ENCODE assay signal across 35 cellular contexts in the genomic region with DNA sequence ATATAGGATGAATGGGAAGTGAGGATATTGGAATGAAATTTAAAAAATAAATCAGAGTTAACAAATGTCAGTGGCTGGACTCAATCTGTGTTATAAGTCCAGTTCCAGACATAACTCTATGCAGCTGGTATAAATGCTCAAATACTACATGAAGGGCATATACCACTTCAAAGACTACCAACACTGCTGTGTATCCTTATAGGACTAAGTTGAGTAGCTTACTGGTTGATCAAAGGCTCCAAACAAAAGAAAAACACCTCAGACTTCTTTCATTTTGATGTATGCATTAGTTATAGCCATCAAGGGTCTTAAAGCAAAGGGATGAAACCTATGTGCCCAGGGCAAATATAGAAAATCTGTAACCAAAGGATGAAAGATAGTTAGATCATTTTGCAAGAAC.
"Had no signal": no experiment of that assay in that cellular context is flagged by ENCODE, and none has a peak within 500 bp of the region (broad histone marks: within the 10 kb centered on the region; RNA-seq: fewer than 3 reads in every experiment).

No MANE protein-coding gene starts in this region.

- H3K27ac Mint-ChIP-seq: activated B cell treated with CpG ODN at 0.5 μM for 24 hours; activated CD4-positive, alpha-beta memory T cell treated with anti-CD3 and anti-CD28 coated beads, Interleukin-2, amount 10 ng/mL, durations not matched to agents 7 days and 5 days; activated CD4-positive, alpha-beta T cell treated with anti-CD3 and anti-CD28 coated beads for 36 hours; activated CD4-positive, alpha-beta T cell treated with anti-CD3 and anti-CD28 coated beads, Interleukin-2, amount 10 ng/mL, durations not matched to agents 7 days and 5 days; activated CD8-positive, alpha-beta memory T cell treated with anti-CD3 and anti-CD28 coated beads, Interleukin-2, amount 10 ng/mL, durations not matched to agents 7 days and 5 days; activated CD8-positive, alpha-beta T cell treated with anti-CD3 and anti-CD28 coated beads, Interleukin-2, amount 10 ng/mL, durations not matched to agents 7 days and 5 days; activated naive CD4-positive, alpha-beta T cell treated with anti-CD3 and anti-CD28 coated beads for 36 hours; activated naive CD4-positive, alpha-beta T cell treated with anti-CD3 and anti-CD28 coated beads, Interleukin-2, amount 50 U/mL, for 24 hours; activated naive CD8-positive, alpha-beta T cell; activated naive CD8-positive, alpha-beta T cell treated with anti-CD3 and anti-CD28 coated beads, Interleukin-2, amount 50 U/mL, for 24 hours; activated T-cell treated with anti-CD3 and anti-CD28 coated beads, Interleukin-2, amount 50 U/mL, for 24 hours; activated T-helper 2 cell treated with anti-CD3 and anti-CD28 coated beads, Interferon-gamma antibody, Interleukin-2, Interleukin-4, amounts not matched to agents 10 μg/mL and 5 μg/mL and 100 μg/mL, durations not matched to agents 14 hours and 24 hours and 36 hours; brain; T-helper 1 cell treated with Interleukin-12 subunit alpha and Interleukin-12 subunit beta and Interleukin-4 antibody, amounts not matched to agents 30 μg/mL and 1 μg/mL, for 36 hours; T-helper 2 cell treated with Interferon-gamma antibody and Interleukin-4, amounts not matched to agents 5 μg/mL and 100 μg/mL, for 36 hours had no signal

- H3K27me3 ChIP-seq: ascending aorta, cardiac muscle cell had no signal

- H3K27me3 Mint-ChIP-seq: activated B cell treated with CpG ODN at 0.5 μM for 24 hours; activated CD4-positive, alpha-beta memory T cell treated with anti-CD3 and anti-CD28 coated beads, Interleukin-2, amount 10 ng/mL, durations not matched to agents 7 days and 5 days; activated CD4-positive, alpha-beta T cell treated with anti-CD3 and anti-CD28 coated beads for 36 hours; activated CD4-positive, alpha-beta T cell treated with anti-CD3 and anti-CD28 coated beads, Interleukin-2, amount 10 ng/mL, durations not matched to agents 7 days and 5 days; activated CD8-positive, alpha-beta memory T cell treated with anti-CD3 and anti-CD28 coated beads, Interleukin-2, amount 10 ng/mL, durations not matched to agents 7 days and 5 days; activated naive CD4-positive, alpha-beta T cell treated with anti-CD3 and anti-CD28 coated beads, Interleukin-2, amount 50 U/mL, for 24 hours; activated naive CD8-positive, alpha-beta T cell; activated naive CD8-positive, alpha-beta T cell treated with anti-CD3 and anti-CD28 coated beads, Interleukin-2, amount 10 ng/mL, durations not matched to agents 7 days and 5 days; activated naive CD8-positive, alpha-beta T cell treated with anti-CD3 and anti-CD28 coated beads, Interleukin-2, amount 50 U/mL, for 24 hours; activated T-cell treated with anti-CD3 and anti-CD28 coated beads, Interleukin-2, amount 50 U/mL, for 24 hours; brain; central memory CD8-positive, alpha-beta T cell had no signal

- DNase-seq: activated B cell treated with CpG ODN at 0.5 μM for 24 hours; activated CD4-positive, alpha-beta memory T cell treated with anti-CD3 and anti-CD28 coated beads, Interleukin-2, amount 10 ng/mL, durations not matched to agents 7 days and 5 days; activated CD4-positive, alpha-beta T cell treated with anti-CD3 and anti-CD28 coated beads for 1 hour; activated CD4-positive, alpha-beta T cell treated with anti-CD3 and anti-CD28 coated beads for 36 hours; activated CD4-positive, alpha-beta T cell treated with anti-CD3 and anti-CD28 coated beads for 48 hours; activated CD4-positive, alpha-beta T cell treated with anti-CD3 and anti-CD28 coated beads, Interleukin-2, amount 10 ng/mL, durations not matched to agents 7 days and 5 days; activated CD4-positive, alpha-beta T cell treated with anti-CD3 and anti-CD28 coated beads, Interleukin-2, amount 50 U/mL, for 48 hours; activated CD8-positive, alpha-beta memory T cell treated with anti-CD3 and anti-CD28 coated beads for 24 hours; activated CD8-positive, alpha-beta memory T cell treated with anti-CD3 and anti-CD28 coated beads, Interleukin-2, amount 10 ng/mL, durations not matched to agents 7 days and 5 days; activated CD8-positive, alpha-beta memory T cell treated with anti-CD3 and anti-CD28 coated beads, Interleukin-2, amount 50 U/mL, for 48 hours; activated CD8-positive, alpha-beta T cell treated with anti-CD3 and anti-CD28 coated beads, Interleukin-2, amount 10 ng/mL, durations not matched to agents 7 days and 5 days; activated effector memory CD4-positive, alpha-beta T cell treated with Interleukin-2 at 50 U/mL for 16 hours; activated gamma-delta T cell; activated naive CD4-positive, alpha-beta T cell treated with anti-CD3 and anti-CD28 coated beads for 36 hours; activated naive CD8-positive, alpha-beta T cell treated with anti-CD3 and anti-CD28 coated beads, Interleukin-2, amount 10 ng/mL, durations not matched to agents 7 days and 5 days; activated naive CD8-positive, alpha-beta T cell treated with anti-CD3 and anti-CD28 coated beads, Interleukin-2, amount 50 U/mL, for 24 hours; activated T-cell treated with anti-CD3 and anti-CD28 coated beads, Interleukin-2, amount 50 U/mL, for 24 hours; activated T-cell treated with anti-CD3 and anti-CD28 coated beads, Interleukin-2, amount 50 U/mL, for 48 hours; amygdala; anterior cingulate cortex; caudate nucleus; cerebellar nuclear complex; T-helper 1 cell; T-helper 2 cell; T-helper 9 cell had no signal

- H3K4me3 ChIP-seq: ascending aorta, cardiac muscle cell had no signal

- ATAC-seq: activated CD4-positive, alpha-beta T cell treated with anti-CD3 and anti-CD28 coated beads for 36 hours; activated CD8-positive, alpha-beta memory T cell treated with anti-CD3 and anti-CD28 coated beads, Interleukin-2, amount 10 ng/mL, durations not matched to agents 7 days and 5 days; activated CD8-positive, alpha-beta T cell treated with anti-CD3 and anti-CD28 coated beads, Interleukin-2, amount 10 ng/mL, durations not matched to agents 7 days and 5 days; activated naive CD8-positive, alpha-beta T cell treated with anti-CD3 and anti-CD28 coated beads, Interleukin-2, amount 50 U/mL, for 24 hours had no signal

- H3K4me3 Mint-ChIP-seq: activated B cell treated with CpG ODN at 0.5 μM for 24 hours; activated CD4-positive, alpha-beta memory T cell treated with anti-CD3 and anti-CD28 coated beads, Interleukin-2, amount 10 ng/mL, durations not matched to agents 7 days and 5 days; activated CD4-positive, alpha-beta T cell treated with anti-CD3 and anti-CD28 coated beads for 36 hours; activated CD4-positive, alpha-beta T cell treated with anti-CD3 and anti-CD28 coated beads, Interleukin-2, amount 10 ng/mL, durations not matched to agents 7 days and 5 days; activated CD8-positive, alpha-beta memory T cell treated with anti-CD3 and anti-CD28 coated beads, Interleukin-2, amount 10 ng/mL, durations not matched to agents 7 days and 5 days; activated CD8-positive, alpha-beta T cell treated with anti-CD3 and anti-CD28 coated beads, Interleukin-2, amount 10 ng/mL, durations not matched to agents 7 days and 5 days; activated naive CD4-positive, alpha-beta T cell treated with anti-CD3 and anti-CD28 coated beads for 36 hours; activated naive CD4-positive, alpha-beta T cell treated with anti-CD3 and anti-CD28 coated beads, Interleukin-2, amount 50 U/mL, for 24 hours; activated naive CD8-positive, alpha-beta T cell; activated naive CD8-positive, alpha-beta T cell treated with anti-CD3 and anti-CD28 coated beads, Interleukin-2, amount 10 ng/mL, durations not matched to agents 7 days and 5 days; activated naive CD8-positive, alpha-beta T cell treated with anti-CD3 and anti-CD28 coated beads, Interleukin-2, amount 50 U/mL, for 24 hours; activated T-cell treated with anti-CD3 and anti-CD28 coated beads, Interleukin-2, amount 50 U/mL, for 24 hours; brain; central memory CD8-positive, alpha-beta T cell; T-helper 1 cell treated with Interleukin-12 subunit alpha and Interleukin-12 subunit beta and Interleukin-4 antibody, amounts not matched to agents 30 μg/mL and 1 μg/mL, for 36 hours; T-helper 2 cell treated with Interferon-gamma antibody and Interleukin-4, amounts not matched to agents 5 μg/mL and 100 μg/mL, for 36 hours had no signal

- H3K9me3 Mint-ChIP-seq: activated B cell treated with CpG ODN at 0.5 μM for 24 hours; activated CD4-positive, alpha-beta memory T cell treated with anti-CD3 and anti-CD28 coated beads, Interleukin-2, amount 10 ng/mL, durations not matched to agents 7 days and 5 days; activated CD4-positive, alpha-beta T cell treated with anti-CD3 and anti-CD28 coated beads, Interleukin-2, amount 10 ng/mL, durations not matched to agents 7 days and 5 days; activated naive CD4-positive, alpha-beta T cell treated with anti-CD3 and anti-CD28 coated beads for 36 hours; activated naive CD4-positive, alpha-beta T cell treated with anti-CD3 and anti-CD28 coated beads, Interleukin-2, amount 50 U/mL, for 24 hours; activated naive CD8-positive, alpha-beta T cell treated with anti-CD3 and anti-CD28 coated beads, Interleukin-2, amount 10 ng/mL, durations not matched to agents 7 days and 5 days; activated naive CD8-positive, alpha-beta T cell treated with anti-CD3 and anti-CD28 coated beads, Interleukin-2, amount 50 U/mL, for 24 hours; activated T-cell treated with anti-CD3 and anti-CD28 coated beads, Interleukin-2, amount 50 U/mL, for 24 hours; activated T-helper 2 cell treated with anti-CD3 and anti-CD28 coated beads, Interferon-gamma antibody, Interleukin-2, Interleukin-4, amounts not matched to agents 10 μg/mL and 5 μg/mL and 100 μg/mL, durations not matched to agents 14 hours and 24 hours and 36 hours; central memory CD8-positive, alpha-beta T cell; T-helper 1 cell treated with Interleukin-12 subunit alpha and Interleukin-12 subunit beta and Interleukin-4 antibody, amounts not matched to agents 30 μg/mL and 1 μg/mL, for 36 hours; T-helper 2 cell treated with Interferon-gamma antibody and Interleukin-4, amounts not matched to agents 5 μg/mL and 100 μg/mL, for 36 hours had no signal

- H3K4me1 Mint-ChIP-seq: activated B cell treated with CpG ODN at 0.5 μM for 24 hours; activated CD4-positive, alpha-beta T cell treated with anti-CD3 and anti-CD28 coated beads for 36 hours; activated CD8-positive, alpha-beta memory T cell treated with anti-CD3 and anti-CD28 coated beads, Interleukin-2, amount 10 ng/mL, durations not matched to agents 7 days and 5 days; activated naive CD8-positive, alpha-beta T cell treated with anti-CD3 and anti-CD28 coated beads, Interleukin-2, amount 50 U/mL, for 24 hours had no signal

- H3K27ac ChIP-seq: ascending aorta, cardiac muscle cell, VCaP had no signal
